Comparison of ENCODE assay signal across 1 cellular context in genomic region chr5:173327948-173328895, GRCh38.
TF ChIP-seq lines count a peak whose summit lies in the region.

A gene with protein sequence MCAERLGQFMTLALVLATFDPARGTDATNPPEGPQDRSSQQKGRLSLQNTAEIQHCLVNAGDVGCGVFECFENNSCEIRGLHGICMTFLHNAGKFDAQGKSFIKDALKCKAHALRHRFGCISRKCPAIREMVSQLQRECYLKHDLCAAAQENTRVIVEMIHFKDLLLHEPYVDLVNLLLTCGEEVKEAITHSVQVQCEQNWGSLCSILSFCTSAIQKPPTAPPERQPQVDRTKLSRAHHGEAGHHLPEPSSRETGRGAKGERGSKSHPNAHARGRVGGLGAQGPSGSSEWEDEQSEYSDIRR (minus strand): TSS chr5:173328414. CDS start chr5:173328193, 221 bp downstream.

TF ChIP-seq in HepG2, 621 proteins besides CTCF, POLR2A, EP300 and RAD21 (continued from another document and continues in another):
- TF ChIP-seq, protein P1, sequence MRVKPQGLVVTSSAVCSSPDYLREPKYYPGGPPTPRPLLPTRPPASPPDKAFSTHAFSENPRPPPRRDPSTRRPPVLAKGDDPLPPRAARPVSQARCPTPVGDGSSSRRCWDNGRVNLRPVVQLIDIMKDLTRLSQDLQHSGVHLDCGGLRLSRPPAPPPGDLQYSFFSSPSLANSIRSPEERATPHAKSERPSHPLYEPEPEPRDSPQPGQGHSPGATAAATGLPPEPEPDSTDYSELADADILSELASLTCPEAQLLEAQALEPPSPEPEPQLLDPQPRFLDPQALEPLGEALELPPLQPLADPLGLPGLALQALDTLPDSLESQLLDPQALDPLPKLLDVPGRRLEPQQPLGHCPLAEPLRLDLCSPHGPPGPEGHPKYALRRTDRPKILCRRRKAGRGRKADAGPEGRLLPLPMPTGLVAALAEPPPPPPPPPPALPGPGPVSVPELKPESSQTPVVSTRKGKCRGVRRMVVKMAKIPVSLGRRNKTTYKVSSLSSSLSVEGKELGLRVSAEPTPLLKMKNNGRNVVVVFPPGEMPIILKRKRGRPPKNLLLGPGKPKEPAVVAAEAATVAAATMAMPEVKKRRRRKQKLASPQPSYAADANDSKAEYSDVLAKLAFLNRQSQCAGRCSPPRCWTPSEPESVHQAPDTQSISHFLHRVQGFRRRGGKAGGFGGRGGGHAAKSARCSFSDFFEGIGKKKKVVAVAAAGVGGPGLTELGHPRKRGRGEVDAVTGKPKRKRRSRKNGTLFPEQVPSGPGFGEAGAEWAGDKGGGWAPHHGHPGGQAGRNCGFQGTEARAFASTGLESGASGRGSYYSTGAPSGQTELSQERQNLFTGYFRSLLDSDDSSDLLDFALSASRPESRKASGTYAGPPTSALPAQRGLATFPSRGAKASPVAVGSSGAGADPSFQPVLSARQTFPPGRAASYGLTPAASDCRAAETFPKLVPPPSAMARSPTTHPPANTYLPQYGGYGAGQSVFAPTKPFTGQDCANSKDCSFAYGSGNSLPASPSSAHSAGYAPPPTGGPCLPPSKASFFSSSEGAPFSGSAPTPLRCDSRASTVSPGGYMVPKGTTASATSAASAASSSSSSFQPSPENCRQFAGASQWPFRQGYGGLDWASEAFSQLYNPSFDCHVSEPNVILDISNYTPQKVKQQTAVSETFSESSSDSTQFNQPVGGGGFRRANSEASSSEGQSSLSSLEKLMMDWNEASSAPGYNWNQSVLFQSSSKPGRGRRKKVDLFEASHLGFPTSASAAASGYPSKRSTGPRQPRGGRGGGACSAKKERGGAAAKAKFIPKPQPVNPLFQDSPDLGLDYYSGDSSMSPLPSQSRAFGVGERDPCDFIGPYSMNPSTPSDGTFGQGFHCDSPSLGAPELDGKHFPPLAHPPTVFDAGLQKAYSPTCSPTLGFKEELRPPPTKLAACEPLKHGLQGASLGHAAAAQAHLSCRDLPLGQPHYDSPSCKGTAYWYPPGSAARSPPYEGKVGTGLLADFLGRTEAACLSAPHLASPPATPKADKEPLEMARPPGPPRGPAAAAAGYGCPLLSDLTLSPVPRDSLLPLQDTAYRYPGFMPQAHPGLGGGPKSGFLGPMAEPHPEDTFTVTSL (CRISPR knock-in tag; IDR thresholded peaks at IDR 0.05; ENCODE audit: borderline replicate concordance), result no peak
- TF ChIP-seq ELK4 (CRISPR knock-in tag; IDR thresholded peaks at IDR 0.05; ENCODE audit: borderline replicate concordance), result no peak
- TF ChIP-seq ZSCAN12 (CRISPR knock-in tag; IDR thresholded peaks at IDR 0.05), result no peak; the same call in 1 of the 2 replicates
- no peak for TF ChIP-seq ZFAT (CRISPR knock-in tag; conservative IDR thresholded peaks at IDR 0.05)
- no peak for TF ChIP-seq GPBP1L1 (CRISPR knock-in tag; IDR thresholded peaks at IDR 0.05)
- no peak; the same call in none of the 2 replicates for TF ChIP-seq PAX8 (CRISPR knock-in tag; IDR thresholded peaks at IDR 0.05; ENCODE audit: borderline replicate concordance)
- TF ChIP-seq ZNF609 (CRISPR knock-in tag; IDR thresholded peaks at IDR 0.05; ENCODE audit: borderline replicate concordance), result peak; percentile 55
- TF ChIP-seq, protein P2, sequence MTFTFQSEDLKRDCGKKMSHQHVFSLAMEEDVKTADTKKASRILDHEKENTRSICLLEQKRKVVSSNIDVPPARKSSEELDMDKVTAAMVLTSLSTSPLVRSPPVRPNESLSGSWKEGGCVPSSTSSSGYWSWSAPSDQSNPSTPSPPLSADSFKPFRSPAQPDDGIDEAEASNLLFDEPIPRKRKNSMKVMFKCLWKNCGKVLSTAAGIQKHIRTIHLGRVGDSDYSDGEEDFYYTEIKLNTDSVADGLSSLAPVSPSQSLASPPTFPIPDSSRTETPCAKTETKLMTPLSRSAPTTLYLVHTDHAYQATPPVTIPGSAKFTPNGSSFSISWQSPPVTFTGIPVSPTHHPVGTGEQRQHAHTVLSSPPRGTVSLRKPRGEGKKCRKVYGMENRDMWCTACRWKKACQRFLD (CRISPR knock-in tag; IDR thresholded peaks at IDR 0.05; ENCODE audit: borderline replicate concordance), result peak; percentile 55; the same call in 1 of the 2 replicates
- TF ChIP-seq ZNF761 (CRISPR knock-in tag; conservative IDR thresholded peaks at IDR 0.05), result peak; percentile 48; the same call in 1 of the 2 replicates
- TF ChIP-seq ZSCAN30 (CRISPR knock-in tag; IDR thresholded peaks at IDR 0.05), result peak; percentile 84
- TF ChIP-seq ARID2 (CRISPR knock-in tag; IDR thresholded peaks at IDR 0.05; ENCODE audit: borderline replicate concordance), result peak; percentile 80; the same call in 1 of the 2 replicates
- TF ChIP-seq PREB (CRISPR knock-in tag; IDR thresholded peaks at IDR 0.05), result no peak
- TF ChIP-seq GLI4 (CRISPR knock-in tag; IDR thresholded peaks at IDR 0.05; ENCODE audit: borderline replicate concordance), result peak; percentile 42; the same call in 1 of the 2 replicates
- TF ChIP-seq ZNF773 (CRISPR knock-in tag; IDR thresholded peaks at IDR 0.05; ENCODE audit: borderline replicate concordance), result peak; percentile 88; the same call in 1 of the 2 replicates
- TF ChIP-seq CBFB (CRISPR knock-in tag; IDR thresholded peaks at IDR 0.05), result no peak; the same call in 1 of the 2 replicates
- TF ChIP-seq, protein P3, sequence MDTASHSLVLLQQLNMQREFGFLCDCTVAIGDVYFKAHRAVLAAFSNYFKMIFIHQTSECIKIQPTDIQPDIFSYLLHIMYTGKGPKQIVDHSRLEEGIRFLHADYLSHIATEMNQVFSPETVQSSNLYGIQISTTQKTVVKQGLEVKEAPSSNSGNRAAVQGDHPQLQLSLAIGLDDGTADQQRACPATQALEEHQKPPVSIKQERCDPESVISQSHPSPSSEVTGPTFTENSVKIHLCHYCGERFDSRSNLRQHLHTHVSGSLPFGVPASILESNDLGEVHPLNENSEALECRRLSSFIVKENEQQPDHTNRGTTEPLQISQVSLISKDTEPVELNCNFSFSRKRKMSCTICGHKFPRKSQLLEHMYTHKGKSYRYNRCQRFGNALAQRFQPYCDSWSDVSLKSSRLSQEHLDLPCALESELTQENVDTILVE (CRISPR knock-in tag; IDR thresholded peaks at IDR 0.05), result peak; percentile 71; the same call in 1 of the 2 replicates
- TF ChIP-seq RFXAP (CRISPR knock-in tag; IDR thresholded peaks at IDR 0.05; ENCODE audit: borderline replicate concordance), result peak; percentile 60; the same call in 1 of the 2 replicates
- peak; percentile 42; the same call in 1 of the 2 replicates for TF ChIP-seq ZNF530 (CRISPR knock-in tag; IDR thresholded peaks at IDR 0.05; ENCODE audit: low read depth)
- no peak for TF ChIP-seq ZNF577 (CRISPR knock-in tag; IDR thresholded peaks at IDR 0.05; ENCODE audit: borderline replicate concordance, low read depth)
- no peak for TF ChIP-seq PRPF4 (IDR thresholded peaks at IDR 0.05; ENCODE audit: low read depth, low read length, poor library complexity, severe bottlenecking)
- TF ChIP-seq SP1 (IDR thresholded peaks at IDR 0.05), result no peak
- peak; percentile 40; the same call in 1 of the 2 replicates for TF ChIP-seq SP1 (CRISPR knock-in tag; IDR thresholded peaks at IDR 0.05)
- TF ChIP-seq MIER3 (CRISPR knock-in tag; IDR thresholded peaks at IDR 0.05; ENCODE audit: borderline replicate concordance), result no peak
- peak; percentile 20; the same call in 1 of the 2 replicates for TF ChIP-seq POGZ (CRISPR knock-in tag; IDR thresholded peaks at IDR 0.05)
- no peak for TF ChIP-seq ZNF251 (CRISPR knock-in tag; IDR thresholded peaks at IDR 0.05)
- TF ChIP-seq ZFP62 (CRISPR knock-in tag; IDR thresholded peaks at IDR 0.05), result no peak
- TF ChIP-seq, protein P4, sequence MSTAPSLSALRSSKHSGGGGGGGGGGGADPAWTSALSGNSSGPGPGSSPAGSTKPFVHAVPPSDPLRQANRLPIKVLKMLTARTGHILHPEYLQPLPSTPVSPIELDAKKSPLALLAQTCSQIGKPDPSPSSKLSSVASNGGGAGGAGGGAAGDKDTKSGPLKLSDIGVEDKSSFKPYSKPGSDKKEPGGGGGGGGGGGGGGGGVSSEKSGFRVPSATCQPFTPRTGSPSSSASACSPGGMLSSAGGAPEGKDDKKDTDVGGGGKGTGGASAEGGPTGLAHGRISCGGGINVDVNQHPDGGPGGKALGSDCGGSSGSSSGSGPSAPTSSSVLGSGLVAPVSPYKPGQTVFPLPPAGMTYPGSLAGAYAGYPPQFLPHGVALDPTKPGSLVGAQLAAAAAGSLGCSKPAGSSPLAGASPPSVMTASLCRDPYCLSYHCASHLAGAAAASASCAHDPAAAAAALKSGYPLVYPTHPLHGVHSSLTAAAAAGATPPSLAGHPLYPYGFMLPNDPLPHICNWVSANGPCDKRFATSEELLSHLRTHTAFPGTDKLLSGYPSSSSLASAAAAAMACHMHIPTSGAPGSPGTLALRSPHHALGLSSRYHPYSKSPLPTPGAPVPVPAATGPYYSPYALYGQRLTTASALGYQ (CRISPR knock-in tag; IDR thresholded peaks at IDR 0.05), result no peak
- TF ChIP-seq ZNF543 (CRISPR knock-in tag; IDR thresholded peaks at IDR 0.05), result peak; percentile 50
- TF ChIP-seq XBP1 (CRISPR knock-in tag; IDR thresholded peaks at IDR 0.05), result no peak
